ENCODE assay signal across 8 cellular contexts in the genomic region with DNA sequence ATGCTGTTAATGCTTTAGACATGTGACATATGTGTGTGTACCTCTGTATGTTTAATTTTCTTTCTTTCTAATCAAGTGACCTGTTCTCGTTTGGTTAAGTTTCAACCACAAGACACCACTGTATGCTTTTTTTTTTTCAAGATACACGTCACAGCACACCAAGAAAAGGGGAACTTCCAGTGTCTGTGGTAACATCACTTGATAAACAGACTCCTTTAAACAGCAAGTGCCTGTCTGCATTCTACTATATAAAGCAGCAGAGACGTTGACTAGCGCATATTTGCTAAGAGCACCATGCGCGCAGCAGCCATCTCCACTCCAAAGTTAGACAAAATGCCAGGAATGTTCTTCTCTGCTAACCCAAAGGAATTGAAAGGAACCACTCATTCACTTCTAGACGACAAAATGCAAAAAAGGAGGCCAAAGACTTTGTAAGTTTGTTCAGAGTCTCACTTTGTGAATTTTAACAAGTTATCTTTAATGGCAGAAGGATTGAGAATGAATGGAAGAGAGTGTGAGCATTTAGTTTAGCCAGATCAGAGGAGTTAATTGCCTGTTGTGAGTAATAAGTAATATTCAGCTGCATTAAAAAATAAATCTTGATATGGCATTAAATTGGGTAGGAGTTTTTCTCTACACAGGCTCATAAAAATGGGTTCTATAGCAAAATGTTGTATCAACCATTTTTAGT.
DNase-seq lines count a peak whose midpoint lies in the region; ATAC-seq and TF ChIP-seq lines count a peak whose summit lies in the region.

A gene with protein sequence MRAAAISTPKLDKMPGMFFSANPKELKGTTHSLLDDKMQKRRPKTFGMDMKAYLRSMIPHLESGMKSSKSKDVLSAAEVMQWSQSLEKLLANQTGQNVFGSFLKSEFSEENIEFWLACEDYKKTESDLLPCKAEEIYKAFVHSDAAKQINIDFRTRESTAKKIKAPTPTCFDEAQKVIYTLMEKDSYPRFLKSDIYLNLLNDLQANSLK (plus strand): TSS at position 275 of the 691 bp plus-strand sequence. CDS start 20 bp downstream, at position 295.

- peak; percentile 83 for ATAC-seq in HG03108 (IDR thresholded peaks at IDR 0.05; ENCODE audit: unreplicated experiment)

- TF ChIP-seq CTCF in choroid plexus epithelial cell (conservative IDR thresholded peaks at IDR 0.05; ENCODE audit: low read depth, low read length) = no peak

- TF ChIP-seq POLR2A in GM19193 (IDR thresholded peaks at IDR 0.05; ENCODE audit: extremely low read depth, insufficient read depth, insufficient read length) = peak; percentile 76

- H3K4me3 ChIP-seq in choroid plexus epithelial cell (ENCODE audit: low read depth, low read length) = no peak within 1 kb of the TSS

- DNase-seq in UCSD-AML1 (lab: John Stamatoyannopoulos, UW; ENCODE audit: unreplicated experiment) = peak; percentile 11
- DNase-seq in choroid plexus epithelial cell (ENCODE audit: low read depth) = peak; percentile 33
- peak; percentile 85 for DNase-seq in pons (ENCODE audit: low spot score)
- no peak for DNase-seq in 8988T
- no peak for DNase-seq in NCI-H774 (lab: John Stamatoyannopoulos, UW)
- DNase-seq in GM19240 (ENCODE audit: insufficient read length, low spot score) = no peak

Comparison
In these comparisons a context has a peak if more than half of its experiments do, and no peak if none do; other contexts are left out.
1. DNase-seq: peak in UCSD-AML1 (single experiment), choroid plexus epithelial cell (single experiment) and pons (single experiment); none in 8988T (single experiment), NCI-H774 (single experiment) and GM19240 (single experiment).